In genomic region chr1:184385863-184386262, GRCh38 we compare ENCODE assay signal across 8 cellular contexts. TPM values are rescaled to one million over a fixed set of nuclear protein-coding genes. Genes with fewer than 3 reads are reported as not detected.
A peak's percentile ranks its signal among the peaks of the same experiment; 100 is the strongest.
DNase-seq lines count a peak whose midpoint lies in the region; ATAC-seq and TF ChIP-seq lines count a peak whose summit lies in the region.

No MANE protein-coding gene starts in this region.

- peak overlapping the region; percentile 84 to 97 (median 92) for H3K27ac ChIP-seq in heart left ventricle
- peak overlapping the region; percentile 82 for H3K27ac ChIP-seq in upper lobe of right lung

- H3K9me3 ChIP-seq in heart left ventricle (no peaks in the 10 kb centered on the region), upper lobe of right lung (no peaks in the 10 kb centered on the region)

- intact Hi-C loops in heart left ventricle (cut with DNase I): loop anchor here (1.0 to 10.0 kb wide), 12 partner anchors 81 to 311 kb away; no protein-coding TSS in a partner anchor
- intact Hi-C loops in cardiac septum (cut with DNase I): loop anchor here (2.0 to 10.0 kb wide), 6 partner anchors 76 to 311 kb away; no protein-coding TSS in a partner anchor
- intact Hi-C loops in MCF 10A (cut with micrococcal nuclease): loop anchor here (2.0 to 10.0 kb wide), 3 partner anchors 171 to 751 kb away; partner anchors contain the start of gene ARPC5
- intact Hi-C loops in upper lobe of right lung (cut with DNase I): no loop called here

- no peak for TF ChIP-seq POLR2A in heart left ventricle (IDR thresholded peaks at IDR 0.05)

- TF ChIP-seq CTCF in heart left ventricle (IDR thresholded peaks at IDR 0.05) (no peak), MCF 10A (IDR thresholded peaks at IDR 0.05; ENCODE audit: unreplicated experiment) (no peak), upper lobe of right lung (IDR thresholded peaks at IDR 0.05) (no peak)

- TSS peak; percentile 40 for BruUV-seq in MCF 10A (replicated peaks; lab: Mats Ljungman, UMichigan)

- peaks cover 21% of the 10 kb centered on the region for H3K4me1 Mint-ChIP-seq in MCF 10A (ENCODE audit: insufficient read depth, unreplicated experiment)
- H3K4me1 Mint-ChIP-seq in memory B cell: peaks cover 14% of the 10 kb centered on the region

- no peaks in the 10 kb centered on the region for H3K36me3 Mint-ChIP-seq in MCF 10A (ENCODE audit: insufficient read depth, unreplicated experiment)
- no peaks in the 10 kb centered on the region for H3K36me3 Mint-ChIP-seq in memory B cell

- CTCF ChIA-PET in MCF 10A (lab: Yijun Ruan, JAX): interaction anchor here (1.1 to 2.1 kb wide), 5 partner anchors 20 to 310 kb away, joined by 3 to 10 read pairs (median 7); no protein-coding TSS in a partner anchor

- H3K27me3 Mint-ChIP-seq in MCF 10A (ENCODE audit: insufficient read depth, unreplicated experiment): no peaks in the 10 kb centered on the region
- peaks cover 29% of the 10 kb centered on the region for H3K27me3 Mint-ChIP-seq in memory B cell

- peak overlapping the region; percentile 90 for H3K4me3 Mint-ChIP-seq in MCF 10A (ENCODE audit: unreplicated experiment)
- H3K4me3 Mint-ChIP-seq in memory B cell: peak overlapping the region; percentile 74

- WGBS in heart left ventricle, 4 donors: 60 to 64% (median 62%) methylated on average over 11 of the region's 11 CpGs

- H3K4me1 ChIP-seq in heart left ventricle (peaks cover 0 to 32% (median 23%) of the 10 kb centered on the region in 12 donors), upper lobe of right lung (peaks cover 9% of the 10 kb centered on the region)

- POLR2A ChIA-PET in MCF 10A (lab: Yijun Ruan, JAX): interaction anchor here (0.5 to 7.6 kb wide), 19 partner anchors 9 to 1493 kb away, joined by 3 to 93 read pairs (median 4); no protein-coding TSS in a partner anchor

- no peak for DNase-seq in heart left ventricle
- DNase-seq in cardiac septum (ENCODE audit: low spot score): no peak
- no peak for DNase-seq in MCF 10A (ENCODE audit: unreplicated experiment)
- DNase-seq in memory B cell (ENCODE audit: low spot score in 2 of 2): no peak
- no peak for DNase-seq in upper lobe of right lung
- DNase-seq in iPS-NIHi7 (ENCODE audit: extremely low spot score): no peak

- ATAC-seq in heart left ventricle: no peak
- no peak for ATAC-seq in memory B cell (ENCODE audit: low read depth)
- ATAC-seq in upper lobe of right lung: no peak
- no peak for ATAC-seq in GM19395 (IDR thresholded peaks at IDR 0.05; ENCODE audit: unreplicated experiment)
- ATAC-seq in GM21526 (IDR thresholded peaks at IDR 0.05; ENCODE audit: low FRiP score, unreplicated experiment): no peak

- H3K27me3 ChIP-seq in heart left ventricle (no peaks in the 10 kb centered on the region), upper lobe of right lung (no peaks in the 10 kb centered on the region)

- H3K9me3 Mint-ChIP-seq in MCF 10A (ENCODE audit: unreplicated experiment) (no peaks in the 10 kb centered on the region), memory B cell (no peaks in the 10 kb centered on the region)

- H3K4me3 ChIP-seq in heart left ventricle (peak overlapping the region; percentile 85 to 99 (median 94)), upper lobe of right lung (peak overlapping the region; percentile 86)

- H3K36me3 ChIP-seq in heart left ventricle: no peaks in the 10 kb centered on the region
- H3K36me3 ChIP-seq in upper lobe of right lung: no peaks in the 10 kb centered on the region

- H3K27ac Mint-ChIP-seq in MCF 10A (ENCODE audit: low read depth, unreplicated experiment) (peak overlapping the region; percentile 10), memory B cell (no peak overlapping the region)

RNA-seq across cellular contexts. Expression of gene C1orf21, which starts 1.0 kb away (rescaled TPM):
- total RNA-seq in heart left ventricle: 10 to 100 TPM; 57.5 to 81.3 (median 69.2) TPM
- 10 to 100 TPM; 32.0 to 32.3 TPM for polyA plus RNA-seq in heart left ventricle
- 93.6 TPM for total RNA-seq in cardiac septum
- total RNA-seq in MCF 10A (2022): 23.2 and 25.3 TPM in 2 replicates
- 78.8 TPM for total RNA-seq in upper lobe of right lung
